15 cellular contexts compared by ENCODE assay signal in the genomic region with DNA sequence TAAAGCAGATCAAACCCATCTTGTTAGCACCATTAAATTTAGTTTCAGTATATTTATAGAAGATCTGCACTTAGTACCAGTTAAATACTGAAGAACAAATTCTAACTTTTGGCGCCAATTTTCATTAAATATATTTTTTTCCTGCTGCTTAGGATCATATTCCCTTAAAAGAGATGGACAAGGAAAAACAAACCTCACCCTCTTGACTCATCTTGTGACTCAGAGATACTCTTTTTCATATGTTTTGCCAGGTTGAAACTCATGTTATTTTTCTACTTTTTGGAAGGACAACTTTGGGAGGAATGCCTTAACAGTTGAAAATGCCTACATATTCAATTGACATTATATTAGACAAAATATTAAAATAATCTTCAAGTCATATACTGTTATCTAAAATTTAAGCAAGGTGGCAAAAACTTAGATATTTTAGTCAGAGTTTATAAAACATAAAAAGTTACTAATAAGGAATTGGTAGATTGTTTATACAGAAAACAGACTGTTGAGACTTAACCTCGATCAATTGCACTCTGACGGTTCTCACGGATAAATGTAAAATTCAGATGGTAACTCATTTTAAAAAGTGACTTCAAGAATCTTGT. TPM values are rescaled to one million over a fixed set of nuclear protein-coding genes. Genes with fewer than 3 reads are reported as not detected.
DNase-seq lines count a peak whose midpoint lies in the region; ATAC-seq, FAIRE-seq and TF ChIP-seq lines count a peak whose summit lies in the region.
"Had no signal": no experiment of that assay in that cellular context is flagged by ENCODE, and none has a peak within 500 bp of the region (broad histone marks: within the 10 kb centered on the region; RNA-seq: fewer than 3 reads in every experiment).

No MANE protein-coding gene starts in this region.

- H3K9me3 ChIP-seq in small intestine (ENCODE audit: control insufficient read depth, low read depth): no peaks in the 10 kb centered on the region
- H3K9me3 ChIP-seq in A673 (ENCODE audit: low read depth, low read length, poor library complexity, severe bottlenecking): no peaks in the 10 kb centered on the region
- H3K9me3 ChIP-seq: upper lobe of left lung had no signal

- H3K36me3 Mint-ChIP-seq in mesothelial cell of epicardium: peaks cover 5% of the 10 kb centered on the region

- no peaks in the 10 kb centered on the region for H3K9me3 Mint-ChIP-seq in mesothelial cell of epicardium

- no peak for ATAC-seq in HG03196 (IDR thresholded peaks at IDR 0.05; ENCODE audit: unreplicated experiment)
- no peak for ATAC-seq in HG03571 (IDR thresholded peaks at IDR 0.05; ENCODE audit: unreplicated experiment)
- ATAC-seq: left colon had no signal

- POLR2A ChIA-PET in A673 (lab: Charles Lee; ENCODE audit: low non-redundant PET): interaction anchor here (0.6 kb wide), 1 partner anchor 89 kb away, joined by 3 read pairs; no protein-coding TSS in a partner anchor

- peaks cover 31% of the 10 kb centered on the region for H3K4me1 Mint-ChIP-seq in mesothelial cell of epicardium

- no peak overlapping the region for H3K4me3 Mint-ChIP-seq in mesothelial cell of epicardium

- DNase-seq in AG08396 (ENCODE audit: low spot score) (peak; percentile 21), HS-5 (ENCODE audit: low read depth) (peak; percentile 46), bronchial epithelial cell (ENCODE audit: low read depth) (peak; percentile 82), mesothelial cell of epicardium (ENCODE audit: low spot score in 2 of 2, unreplicated experiment in 2 of 2) (no peak), small intestine (no peak), A673 (ENCODE audit: low spot score) (no peak)
- DNase-seq: activated CD4-positive, CD25-positive, alpha-beta regulatory T cell; activated naive CD4-positive, alpha-beta T cell; left colon; NCI-H2029 treated with DMSO at 0.1 percent for 48 hours; upper lobe of left lung had no signal

- no peaks in the 10 kb centered on the region for H3K27me3 Mint-ChIP-seq in mesothelial cell of epicardium (ENCODE audit: low read depth)

- peak overlapping the region; percentile 49 for H3K27ac Mint-ChIP-seq in mesothelial cell of epicardium

- FAIRE-seq in bronchial epithelial cell (lab: Jason Lieb, UNC) (no peak), small intestine (lab: Jason Lieb, UNC) (no peak)
- FAIRE-seq: endometrium had no signal

- intact Hi-C loops in A673 (cut with micrococcal nuclease; ENCODE audit: unreplicated experiment): no loop called here

- H3K4me1 ChIP-seq in small intestine (ENCODE audit: control insufficient read depth in 2 of 2, insufficient read depth in 1 of 2, low read depth in 1 of 2, low read length in 1 of 2): peaks cover 0 to 11% of the 10 kb centered on the region in 2 donors
- H3K4me1 ChIP-seq in A673 (ENCODE audit: insufficient read depth, low read length, poor library complexity, severe bottlenecking): peaks cover 25% of the 10 kb centered on the region

- TF ChIP-seq CTCF in bronchial epithelial cell (IDR thresholded peaks at IDR 0.05; ENCODE audit: insufficient read depth, low read length, severe bottlenecking): no peak
- TF ChIP-seq CTCF in mesothelial cell of epicardium (IDR thresholded peaks at IDR 0.05; ENCODE audit: unreplicated experiment): no peak
- no peak for TF ChIP-seq CTCF in A673 (conservative IDR thresholded peaks at IDR 0.05; ENCODE audit: low read depth, low read length)

- 90 to 97% (median 96%) methylated on average over 4 of the region's 4 CpGs for WGBS in small intestine, 3 donors

- H3K27me3 ChIP-seq in bronchial epithelial cell (ENCODE audit: control insufficient read depth, insufficient read depth, low read length): no peaks in the 10 kb centered on the region
- no peaks in the 10 kb centered on the region for H3K27me3 ChIP-seq in small intestine (ENCODE audit: control insufficient read depth in 2 of 2, insufficient read depth in 2 of 2, low read length in 2 of 2)
- H3K27me3 ChIP-seq in A673 (replicated peaks; ENCODE audit: insufficient read depth, low read depth, low read length, poor library complexity): no peaks in the 10 kb centered on the region
- H3K27me3 ChIP-seq: upper lobe of left lung had no signal

- BruUV-seq in A673 (replicated peaks; lab: Mats Ljungman, UMichigan): no TSS peak

- H3K4me3 ChIP-seq in bronchial epithelial cell (ENCODE audit: low read depth, low read length) (no peak overlapping the region), small intestine (ENCODE audit: low read depth in 1 of 2, low read length in 2 of 2) (no peak overlapping the region), A673 (ENCODE audit: low read depth, low read length, poor library complexity, severe bottlenecking) (no peak overlapping the region)
- H3K4me3 ChIP-seq: upper lobe of left lung had no signal

- H3K27ac ChIP-seq in small intestine (ENCODE audit: low read depth in 1 of 2, low read length in 1 of 2) (no peak overlapping the region), A673 (ENCODE audit: low read depth, low read length, poor library complexity, severe bottlenecking) (no peak overlapping the region)
- H3K27ac ChIP-seq: parathyroid adenoma, upper lobe of left lung had no signal

- no peaks in the 10 kb centered on the region for H3K36me3 ChIP-seq in bronchial epithelial cell (ENCODE audit: control insufficient read depth, insufficient read depth, low read length)
- H3K36me3 ChIP-seq in small intestine (ENCODE audit: control insufficient read depth in 2 of 2, insufficient read depth in 2 of 2, low read length in 2 of 2): no peaks in the 10 kb centered on the region
- H3K36me3 ChIP-seq in A673 (ENCODE audit: insufficient read depth, low read length, poor library complexity, severe bottlenecking): no peaks in the 10 kb centered on the region
- H3K36me3 ChIP-seq: upper lobe of left lung had no signal

- CTCF ChIA-PET in A673 (lab: Charles Lee): no interaction called here

RNA-seq across cellular contexts. Expression of a gene that starts 36.2 kb away (rescaled TPM):
- total RNA-seq in bronchial epithelial cell (13.2 TPM in 2 replicates), mesothelial cell of epicardium (14.0 to 15.2 TPM (median 14.2 TPM) in 3 replicates), A673 (2021) (37.1 and 46.0 TPM in 2 replicates)
- polyA plus RNA-seq in small intestine: 10 to 100 TPM in 1 of 3 donors, 1 to 10 TPM in 2; 4.9 to 11.7 (median 6.8) TPM

RNA-seq across cellular contexts. Expression of a gene that starts 58.5 kb away (rescaled TPM):
- total RNA-seq in bronchial epithelial cell: 19.2 and 26.5 TPM in 2 replicates
- 58.2 to 64.6 TPM (median 62.8 TPM) in 3 replicates for total RNA-seq in mesothelial cell of epicardium
- 10 to 100 TPM; 18.1 to 25.9 (median 19.0) TPM for polyA plus RNA-seq in small intestine
- 83.8 and 86.0 TPM in 2 replicates for total RNA-seq in A673 (2021)

Comparison
In these comparisons a context has a peak if more than half of its experiments do, and no peak if none do; other contexts are left out.
1. DNase-seq: peak in AG08396 (single experiment), HS-5 (single experiment) and bronchial epithelial cell (single experiment); none in mesothelial cell of epicardium (0 of 2), small intestine (single experiment) and A673 (single experiment).